ENCODE assay signal across 30 cellular contexts in the genomic region with DNA sequence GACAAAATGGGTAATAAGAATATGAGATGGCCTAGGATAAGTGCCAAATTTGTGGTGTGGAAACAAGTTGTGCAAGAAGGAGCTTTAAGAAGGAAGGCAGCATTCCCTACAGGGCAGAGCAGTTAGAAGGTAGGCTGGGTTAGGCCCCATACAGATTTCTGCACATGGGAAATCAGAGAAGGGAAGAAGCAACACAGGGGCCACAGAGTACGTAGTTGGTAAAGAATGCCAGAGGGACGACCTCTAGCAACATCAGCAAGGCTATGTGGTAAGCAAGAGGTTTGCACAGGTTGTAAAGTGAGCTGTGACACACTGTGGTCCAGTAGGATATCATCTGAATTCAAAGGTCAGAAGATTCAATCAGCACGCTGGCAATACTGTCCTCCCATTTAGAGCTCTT.
DNase-seq lines count a peak whose midpoint lies in the region; ATAC-seq and TF ChIP-seq lines count a peak whose summit lies in the region.
"Had no signal": no experiment of that assay in that cellular context is flagged by ENCODE, and none has a peak within 500 bp of the region (broad histone marks: within the 10 kb centered on the region; RNA-seq: fewer than 3 reads in every experiment).

No MANE protein-coding gene starts in this region.

- ATAC-seq in omental fat pad (ENCODE audit: low FRiP score), result peak; percentile 42
- ATAC-seq in activated CD4-positive, alpha-beta T cell treated with anti-CD3 and anti-CD28 coated beads for 36 hours, result no peak
- ATAC-seq: activated CD8-positive, alpha-beta memory T cell treated with anti-CD3 and anti-CD28 coated beads, Interleukin-2, amount 10 ng/mL, durations not matched to agents 7 days and 5 days; GM12878; naive thymus-derived CD8-positive, alpha-beta T cell; Panc1 had no signal

- peak overlapping the region; percentile 78 for H3K27ac ChIP-seq in left ventricle myocardium inferior (replicated peaks)
- H3K27ac ChIP-seq: BLaER1, dorsolateral prefrontal cortex, prostate gland, transverse colon had no signal

- H3K4me1 ChIP-seq in left ventricle myocardium inferior, result peaks cover 13% of the 10 kb centered on the region
- H3K4me1 ChIP-seq: BLaER1, prostate gland, transverse colon had no signal

- intact Hi-C loops in left ventricle myocardium inferior (cut with micrococcal nuclease), result no loop called here
- intact Hi-C loops in activated CD4-positive, alpha-beta T cell treated with anti-CD3 and anti-CD28 coated beads for 36 hours (cut with DNase I, micrococcal nuclease), result no loop called here

- H3K9me3 Mint-ChIP-seq in activated CD4-positive, alpha-beta T cell treated with anti-CD3 and anti-CD28 coated beads for 36 hours (ENCODE audit: low read depth), result peaks cover 1% of the 10 kb centered on the region

- CTCF ChIA-PET in activated CD4-positive, alpha-beta T cell treated with anti-CD3 and anti-CD28 coated beads for 36 hours (lab: Charles Lee), result interaction anchor here (0.6 kb wide), 1 partner anchor 355 kb away, joined by 3 read pairs; no protein-coding TSS in a partner anchor

- no peak overlapping the region for H3K27ac Mint-ChIP-seq in activated CD4-positive, alpha-beta T cell treated with anti-CD3 and anti-CD28 coated beads for 36 hours
- H3K27ac Mint-ChIP-seq: activated CD8-positive, alpha-beta memory T cell treated with anti-CD3 and anti-CD28 coated beads, Interleukin-2, amount 10 ng/mL, durations not matched to agents 7 days and 5 days; brain; stimulated activated memory B cell treated with anti-CD40 and anti-IgM and Interleukin-4, amounts not matched to agents 10 μg/mL and 1 μg/mL and 100 μg/mL, for 72 hours had no signal

- peak; percentile 8 for DNase-seq in HuH-7.5 (ENCODE audit: low spot score)
- peak; percentile 65 for DNase-seq in amniotic epithelial cell (ENCODE audit: low read depth)
- DNase-seq in left ventricle myocardium inferior, result no peak
- DNase-seq in omental fat pad (ENCODE audit: low spot score), result no peak
- DNase-seq in iPS-NIHi11 (ENCODE audit: low spot score), result no peak
- no peak for DNase-seq in activated CD4-positive, alpha-beta T cell treated with anti-CD3 and anti-CD28 coated beads for 36 hours
- DNase-seq in stimulated activated CD8-positive, alpha-beta memory T cell treated with anti-CD3 and anti-CD28 coated beads, Interleukin-4, amount 100 ng/mL, for 48 hours, result no peak
- DNase-seq: activated CD4-positive, alpha-beta T cell treated with anti-CD3 and anti-CD28 coated beads, Interleukin-2, amount 50 U/mL, for 4 hours; activated CD4-positive, CD25-positive, alpha-beta regulatory T cell; activated CD8-positive, alpha-beta memory T cell treated with anti-CD3 and anti-CD28 coated beads, Interleukin-2, amount 10 ng/mL, durations not matched to agents 7 days and 5 days; activated naive CD4-positive, alpha-beta T cell; activated T-cell treated with anti-CD3 and anti-CD28 coated beads, Interleukin-2, amount 50 U/mL, for 48 hours; dorsolateral prefrontal cortex; kidney; MV-4-11; naive thymus-derived CD8-positive, alpha-beta T cell; NCI-H1436 treated with DMSO at 0.1 percent for 48 hours; NCI-H2081 treated with DMSO at 0.1 percent for 48 hours; NCI-H345; NCI-H748 treated with DMSO at 0.1 percent for 48 hours; nucleus accumbens; stimulated activated CD4-positive, alpha-beta T cell treated with anti-CD3 and anti-CD28 coated beads, Interleukin-4, amount 100 ng/mL, for 4 hours; transverse colon had no signal

- POLR2A ChIA-PET in activated CD4-positive, alpha-beta T cell treated with anti-CD3 and anti-CD28 coated beads for 36 hours (lab: Charles Lee), result no interaction called here

- no peaks in the 10 kb centered on the region for H3K27me3 Mint-ChIP-seq in activated CD4-positive, alpha-beta T cell treated with anti-CD3 and anti-CD28 coated beads for 36 hours
- H3K27me3 Mint-ChIP-seq: activated CD8-positive, alpha-beta memory T cell treated with anti-CD3 and anti-CD28 coated beads, Interleukin-2, amount 10 ng/mL, durations not matched to agents 7 days and 5 days; brain; naive thymus-derived CD8-positive, alpha-beta T cell; stimulated activated memory B cell treated with anti-CD40 and anti-IgM and Interleukin-4, amounts not matched to agents 10 μg/mL and 1 μg/mL and 100 μg/mL, for 72 hours had no signal

- peaks cover 20% of the 10 kb centered on the region for H3K9me3 ChIP-seq in left ventricle myocardium inferior (replicated peaks)
- H3K9me3 ChIP-seq: BLaER1, prostate gland, transverse colon had no signal

- TF ChIP-seq CTCF in left ventricle myocardium inferior (IDR thresholded peaks at IDR 0.05; ENCODE audit: borderline replicate concordance) (no peak), omental fat pad (IDR thresholded peaks at IDR 0.05) (no peak)

- no peak overlapping the region for H3K4me3 Mint-ChIP-seq in activated CD4-positive, alpha-beta T cell treated with anti-CD3 and anti-CD28 coated beads for 36 hours
- H3K4me3 Mint-ChIP-seq: activated CD8-positive, alpha-beta memory T cell treated with anti-CD3 and anti-CD28 coated beads, Interleukin-2, amount 10 ng/mL, durations not matched to agents 7 days and 5 days; brain; naive thymus-derived CD8-positive, alpha-beta T cell; stimulated activated memory B cell treated with anti-CD40 and anti-IgM and Interleukin-4, amounts not matched to agents 10 μg/mL and 1 μg/mL and 100 μg/mL, for 72 hours had no signal

- no peaks in the 10 kb centered on the region for H3K4me1 Mint-ChIP-seq in activated CD4-positive, alpha-beta T cell treated with anti-CD3 and anti-CD28 coated beads for 36 hours
- H3K4me1 Mint-ChIP-seq: activated CD8-positive, alpha-beta memory T cell treated with anti-CD3 and anti-CD28 coated beads, Interleukin-2, amount 10 ng/mL, durations not matched to agents 7 days and 5 days; brain; stimulated activated memory B cell treated with anti-CD40 and anti-IgM and Interleukin-4, amounts not matched to agents 10 μg/mL and 1 μg/mL and 100 μg/mL, for 72 hours had no signal

- H3K4me3 ChIP-seq in left ventricle myocardium inferior, result no peak overlapping the region
- H3K4me3 ChIP-seq: BLaER1, dorsolateral prefrontal cortex, GM12878, lung, prostate gland, transverse colon had no signal

- no peaks in the 10 kb centered on the region for H3K27me3 ChIP-seq in left ventricle myocardium inferior (ENCODE audit: low read depth)
- H3K27me3 ChIP-seq: BLaER1, dorsolateral prefrontal cortex, transverse colon had no signal

- H3K36me3 ChIP-seq in left ventricle myocardium inferior, result no peaks in the 10 kb centered on the region
- H3K36me3 ChIP-seq: BLaER1, prostate gland, transverse colon had no signal

- H3K36me3 Mint-ChIP-seq in activated CD4-positive, alpha-beta T cell treated with anti-CD3 and anti-CD28 coated beads for 36 hours (ENCODE audit: low read depth), result no peaks in the 10 kb centered on the region
- H3K36me3 Mint-ChIP-seq: activated CD8-positive, alpha-beta memory T cell treated with anti-CD3 and anti-CD28 coated beads, Interleukin-2, amount 10 ng/mL, durations not matched to agents 7 days and 5 days; brain; stimulated activated memory B cell treated with anti-CD40 and anti-IgM and Interleukin-4, amounts not matched to agents 10 μg/mL and 1 μg/mL and 100 μg/mL, for 72 hours had no signal

Comparison
In these comparisons a context has a peak if more than half of its experiments do, and no peak if none do; other contexts are left out.
1. DNase-seq: peak in HuH-7.5 (single experiment) and amniotic epithelial cell (single experiment); none in left ventricle myocardium inferior (single experiment), omental fat pad (single experiment), iPS-NIHi11 (single experiment), activated CD4-positive, alpha-beta T cell treated with anti-CD3 and anti-CD28 coated beads for 36 hours (single experiment) and stimulated activated CD8-positive, alpha-beta memory T cell treated with anti-CD3 and anti-CD28 coated beads, Interleukin-4, amount 100 ng/mL, for 48 hours (single experiment).